5 cellular contexts compared by ENCODE assay signal in the genomic region with DNA sequence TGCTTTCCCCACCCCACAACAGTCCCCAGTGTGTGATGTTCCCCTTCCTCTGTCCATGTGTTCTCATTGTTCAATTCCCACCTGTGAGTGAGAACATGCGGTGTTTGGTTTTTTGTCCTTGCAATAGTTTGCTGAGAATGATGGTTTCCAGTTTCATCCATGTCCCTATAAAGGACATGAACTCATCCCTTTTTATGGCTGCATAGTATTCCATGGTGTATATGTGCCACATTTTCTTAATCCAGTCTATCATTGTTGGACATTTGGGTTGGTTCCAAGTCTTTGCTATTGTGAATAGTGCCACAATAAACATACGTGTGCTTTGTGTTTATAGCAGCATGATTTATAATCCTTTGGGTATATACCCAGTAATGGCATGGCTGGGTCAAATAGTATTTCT. TPM values are rescaled to one million over a fixed set of nuclear protein-coding genes. Genes with fewer than 3 reads are reported as not detected.
"Had no signal": no experiment of that assay in that cellular context is flagged by ENCODE, and none has a peak within 500 bp of the region (broad histone marks: within the 10 kb centered on the region; RNA-seq: fewer than 3 reads in every experiment).

No MANE protein-coding gene starts in this region.

RNA-seq across cellular contexts. Expression of a gene that starts 11.3 kb away (rescaled TPM):
- total RNA-seq: OCI-LY7, RPMI7951, SJSA1, SK-MEL-5 had no signal
- polyA plus RNA-seq: SK-N-SH had no signal
